Comparison of ENCODE assay signal across 21 cellular contexts in the genomic region with DNA sequence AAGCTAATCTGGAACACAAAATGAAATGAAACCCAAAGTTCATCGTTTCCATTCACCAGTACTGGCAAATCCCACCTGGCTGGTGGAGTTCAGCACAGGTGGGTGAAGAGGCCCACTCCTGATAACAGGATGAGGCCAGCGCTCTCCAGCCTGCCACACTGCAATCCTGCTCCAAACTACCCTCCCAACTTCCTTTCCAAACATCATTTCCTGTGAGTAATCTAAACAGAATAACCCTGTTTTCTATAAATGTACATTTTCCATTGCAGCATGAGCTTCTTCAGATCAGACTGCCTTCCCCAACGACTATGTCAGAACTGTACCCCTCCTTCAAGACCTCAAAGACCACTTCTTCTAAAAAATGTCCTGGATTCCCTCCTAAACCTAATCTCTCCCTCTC. TPM values are rescaled to one million over a fixed set of nuclear protein-coding genes. Genes with fewer than 3 reads are reported as not detected.
DNase-seq lines count a peak whose midpoint lies in the region; ATAC-seq, FAIRE-seq and TF ChIP-seq lines count a peak whose summit lies in the region.
"Had no signal": no experiment of that assay in that cellular context is flagged by ENCODE, and none has a peak within 500 bp of the region (broad histone marks: within the 10 kb centered on the region; RNA-seq: fewer than 3 reads in every experiment).

No MANE protein-coding gene starts in this region.

- H4K8ac ChIP-seq in IMR-90 (ENCODE audit: low read depth in 2 of 2, low read length in 2 of 2) = peak overlapping the region; percentile 55 to 93

- peak; percentile 89 for ATAC-seq in IMR-90 (ENCODE audit: low read depth)
- ATAC-seq: CD8-positive, alpha-beta T cell; gastrocnemius medialis had no signal

- H3K4me3 ChIP-seq in IMR-90 (ENCODE audit: insufficient read depth, low read depth, low read length) = no peak overlapping the region
- H3K4me3 ChIP-seq: gastrocnemius medialis, neural progenitor cell, right atrium auricular region had no signal

- peak overlapping the region; percentile 64 for H3K27ac Mint-ChIP-seq in activated naive CD8-positive, alpha-beta T cell treated with anti-CD3 and anti-CD28 coated beads for 36 hours
- H3K27ac Mint-ChIP-seq: CD8-positive, alpha-beta T cell; neural progenitor cell had no signal

- TF ChIP-seq CTCF in IMR-90 (conservative IDR thresholded peaks at IDR 0.05; ENCODE audit: low read depth, low read length) = no peak

- peak overlapping the region; percentile 37; the same call in 1 of the 2 replicates for H3K18ac ChIP-seq in IMR-90 (ENCODE audit: low read depth, low read length)

- no peak for FAIRE-seq in H54 (lab: Jason Lieb, UNC)
- FAIRE-seq: GM19239 had no signal

- H3K9me3 ChIP-seq in IMR-90 (ENCODE audit: control insufficient read depth, insufficient read depth, low read length) = no peaks in the 10 kb centered on the region
- H3K9me3 ChIP-seq: gastrocnemius medialis, right atrium auricular region had no signal

- H3K4me2 ChIP-seq in IMR-90 (ENCODE audit: low read depth, low read length) = peak overlapping the region; percentile 33; the same call in 1 of the 2 replicates

- TF ChIP-seq POLR2A in IMR-90 (IDR thresholded peaks at IDR 0.05; ENCODE audit: low read depth, low read length) (no peak), H54 (IDR thresholded peaks at IDR 0.05; ENCODE audit: low read depth, low read length) (no peak)

- H3K14ac ChIP-seq in IMR-90 (replicated peaks; ENCODE audit: low read depth, low read length) = peak overlapping the region; percentile 93

- H3K4me1 Mint-ChIP-seq in activated naive CD8-positive, alpha-beta T cell treated with anti-CD3 and anti-CD28 coated beads for 36 hours = peaks cover 5% of the 10 kb centered on the region
- H3K4me1 Mint-ChIP-seq: neural progenitor cell had no signal

- no peaks in the 10 kb centered on the region for H3K79me1 ChIP-seq in IMR-90 (ENCODE audit: low read depth in 1 of 2, low read length in 2 of 2)

- intact Hi-C loops in IMR-90 (cut with micrococcal nuclease) = no loop called here

- H4K20me1 ChIP-seq in IMR-90 (ENCODE audit: insufficient read depth, low read length) = no peaks in the 10 kb centered on the region

- peak overlapping the region; percentile 86 for H4K5ac ChIP-seq in IMR-90 (ENCODE audit: low read depth, low read length)

- H3K27me3 ChIP-seq in IMR-90 (ENCODE audit: control insufficient read depth, insufficient read depth, low read length) = no peaks in the 10 kb centered on the region
- H3K27me3 ChIP-seq: gastrocnemius medialis, neural progenitor cell, right atrium auricular region had no signal

- H3K4me1 ChIP-seq in IMR-90 (ENCODE audit: control insufficient read depth, insufficient read depth, low read length) = peaks cover 8% of the 10 kb centered on the region
- H3K4me1 ChIP-seq: gastrocnemius medialis, right atrium auricular region had no signal

- CTCF ChIA-PET in IMR-90 (lab: Yijun Ruan, JAX) = interaction anchor here (0.6 to 0.9 kb wide), 2 partner anchors 12 to 221 kb away, joined by 3 read pairs; no protein-coding TSS in a partner anchor

- H2AK9ac ChIP-seq in IMR-90 (replicated peaks; ENCODE audit: low read depth, low read length, poor library complexity) = no peak overlapping the region

- no peak overlapping the region; the same call in 1 of the 2 replicates for H3K9ac ChIP-seq in IMR-90 (ENCODE audit: low read depth, low read length)
- H3K9ac ChIP-seq: neural progenitor cell had no signal

- WGBS in IMR-90 (ENCODE audit: extremely low coverage in 2 of 2, insufficient read length in 1 of 2), 2 experiments = 50% methylated on average over 1 of the region's 3 CpGs; no CpG with 5 or more reads in 1 of the 2 experiments

- no TSS peak for BruUV-seq in IMR-90 (replicated peaks; lab: Mats Ljungman, UMichigan)

- no peak overlapping the region for H3K4me3 Mint-ChIP-seq in activated naive CD8-positive, alpha-beta T cell treated with anti-CD3 and anti-CD28 coated beads for 36 hours
- H3K4me3 Mint-ChIP-seq: CD8-positive, alpha-beta T cell; neural progenitor cell had no signal

- peaks cover 8% of the 10 kb centered on the region for H3K36me3 Mint-ChIP-seq in activated naive CD8-positive, alpha-beta T cell treated with anti-CD3 and anti-CD28 coated beads for 36 hours

- peaks cover 19% of the 10 kb centered on the region for H3K36me3 ChIP-seq in IMR-90 (ENCODE audit: control insufficient read depth, insufficient read depth, low read length)
- H3K36me3 ChIP-seq: neural progenitor cell had no signal

- POLR2A ChIA-PET in IMR-90 (lab: Charles Lee; ENCODE audit: unreplicated experiment) = interaction anchor here (0.5 to 0.6 kb wide), 3 partner anchors 12 to 52 kb away, joined by 3 read pairs; no protein-coding TSS in a partner anchor

- peak overlapping the region; percentile 86 for H2BK120ac ChIP-seq in IMR-90 (ENCODE audit: low read depth, low read length)

- no peak overlapping the region for H2AK5ac ChIP-seq in IMR-90 (ENCODE audit: low read depth, low read length)

- in situ Hi-C loops in IMR-90 (cut with MboI; ENCODE audit: low sequenced_read_pairs) = no loop called here

- TF ChIP-seq RAD21 in IMR-90 (IDR thresholded peaks at IDR 0.05; ENCODE audit: low read length) = no peak

- peak overlapping the region; percentile 73; the same call in 1 of the 3 replicates for H2BK15ac ChIP-seq in IMR-90 (ENCODE audit: low read depth, low read length)

- H2AFZ ChIP-seq in IMR-90 (replicated peaks; ENCODE audit: low read length, poor library complexity) = peak overlapping the region; percentile 72
- H2AFZ ChIP-seq: neural progenitor cell had no signal

- peak overlapping the region; percentile 29 for H4K91ac ChIP-seq in IMR-90 (ENCODE audit: insufficient read depth, low read depth, low read length)

- peaks cover 3% of the 10 kb centered on the region for H3K9me1 ChIP-seq in IMR-90 (ENCODE audit: insufficient read depth, low read length)

- H3K27me3 Mint-ChIP-seq in activated naive CD8-positive, alpha-beta T cell treated with anti-CD3 and anti-CD28 coated beads for 36 hours = no peaks in the 10 kb centered on the region

- H3K56ac ChIP-seq in IMR-90 (ENCODE audit: extremely low read depth, insufficient read depth, low read length) = 0 out of 2 replicates have a peak overlapping the region, but pooled peaks have one; percentile 35

- dilution Hi-C loops in IMR-90 (cut with HindIII; ENCODE audit: low sequenced_read_pairs, unreplicated experiment) = no loop called here

- peak overlapping the region; percentile 80; the same call in 1 of the 2 replicates for H3K4ac ChIP-seq in IMR-90 (ENCODE audit: low read depth, low read length)

- H3K9me3 Mint-ChIP-seq in activated naive CD8-positive, alpha-beta T cell treated with anti-CD3 and anti-CD28 coated beads for 36 hours = no peaks in the 10 kb centered on the region
- H3K9me3 Mint-ChIP-seq: CD8-positive, alpha-beta T cell; neural progenitor cell had no signal

- peak overlapping the region; percentile 87 for H2BK5ac ChIP-seq in IMR-90 (ENCODE audit: low read depth, low read length, poor library complexity, severe bottlenecking)

- DNase-seq in SIG-M5 treated with dmso at 0.1 percent for 504 hours (lab: John Stamatoyannopoulos, UW; ENCODE audit: unreplicated experiment) (peak; percentile 12), SIG-M5 (lab: John Stamatoyannopoulos, UW) (no peak), IMR-90 (peak; percentile 63), hepatic stellate cell (ENCODE audit: low spot score) (peak; percentile 34), NCI-H146 treated with DMSO at 0.1 percent for 48 hours (lab: John Stamatoyannopoulos, UW; ENCODE audit: unreplicated experiment) (no peak), H54 (ENCODE audit: insufficient read length, low spot score) (no peak), NCI-H1694 treated with DMSO at 0.1 percent for 48 hours (lab: John Stamatoyannopoulos, UW) (no peak)
- no peak for DNase-seq in activated naive CD8-positive, alpha-beta T cell treated with anti-CD3 and anti-CD28 coated beads for 36 hours
- DNase-seq: activated CD4-positive, CD25-positive, alpha-beta regulatory T cell treated with anti-CD3 and anti-CD28 coated beads, Interleukin-2, amount 50 U/mL, for 72 hours; CD8-positive, alpha-beta T cell; effector memory CD4-positive, alpha-beta T cell; gastrocnemius medialis; NCI-H1092 treated with DMSO at 0.1 percent for 48 hours; NCI-H446; stimulated activated CD4-positive, alpha-beta T cell treated with anti-CD3 and anti-CD28 coated beads, Interleukin-2, amount 100 ng/mL, for 24 hours; stimulated activated CD8-positive, alpha-beta memory T cell treated with anti-CD3 and anti-CD28 coated beads, Interleukin-4, amount 100 ng/mL, for 48 hours; trophoblast cell had no signal

- peak overlapping the region; percentile 79 for H3K23ac ChIP-seq in IMR-90 (ENCODE audit: low read depth, low read length)

- H3K27ac ChIP-seq in IMR-90 (ENCODE audit: insufficient read depth, low read length) = peak overlapping the region; percentile 2; the same call in 1 of the 2 replicates
- H3K27ac ChIP-seq: 22Rv1, gastrocnemius medialis, neural progenitor cell, right atrium auricular region had no signal

- H2BK20ac ChIP-seq in IMR-90 (ENCODE audit: low read depth, low read length) = peak overlapping the region; percentile 76

TF ChIP-seq in IMR-90, 13 proteins besides CTCF, POLR2A, EP300 and RAD21:
- no peak for TF ChIP-seq USF2 (IDR thresholded peaks at IDR 0.05; ENCODE audit: low read depth, low read length)
- TF ChIP-seq SMC3 (IDR thresholded peaks at IDR 0.05; ENCODE audit: low read depth, low read length) = no peak
- TF ChIP-seq MAFK (IDR thresholded peaks at IDR 0.05; ENCODE audit: low read depth, low read length) = no peak

RNA-seq across cellular contexts. Expression of gene NFRKB, which starts 15.9 kb away (rescaled TPM):
- total RNA-seq in IMR-90 (2012; rRNA removed) = 21.9 and 28.9 TPM in 2 replicates
- 15.1 and 15.2 TPM in 2 replicates for polyA plus RNA-seq in IMR-90 (2012; rRNA removed)
- 9.5 and 11.9 TPM in 2 replicates for polyA plus RNA-seq in IMR-90 (2012; cell fraction: cytosol; rRNA removed)
- 55.9 and 61.2 TPM in 2 replicates for polyA plus RNA-seq in IMR-90 (2012; cell fraction: nucleus; rRNA removed; ENCODE audit: low replicate concordance)
- 10 to 100 TPM; 33.1 to 33.2 TPM for total RNA-seq in activated naive CD8-positive, alpha-beta T cell treated with anti-CD3 and anti-CD28 coated beads for 36 hours

Comparison
In these comparisons a context has a peak if more than half of its experiments do, and no peak if none do; other contexts are left out.
1. DNase-seq: peak in SIG-M5 treated with dmso at 0.1 percent for 504 hours (single experiment), IMR-90 (single experiment) and hepatic stellate cell (single experiment); none in SIG-M5 (single experiment), activated naive CD8-positive, alpha-beta T cell treated with anti-CD3 and anti-CD28 coated beads for 36 hours (single experiment), NCI-H146 treated with DMSO at 0.1 percent for 48 hours (single experiment), H54 (single experiment) and NCI-H1694 treated with DMSO at 0.1 percent for 48 hours (single experiment).